Comparison of ENCODE assay signal across 8 cellular contexts in the genomic region with DNA sequence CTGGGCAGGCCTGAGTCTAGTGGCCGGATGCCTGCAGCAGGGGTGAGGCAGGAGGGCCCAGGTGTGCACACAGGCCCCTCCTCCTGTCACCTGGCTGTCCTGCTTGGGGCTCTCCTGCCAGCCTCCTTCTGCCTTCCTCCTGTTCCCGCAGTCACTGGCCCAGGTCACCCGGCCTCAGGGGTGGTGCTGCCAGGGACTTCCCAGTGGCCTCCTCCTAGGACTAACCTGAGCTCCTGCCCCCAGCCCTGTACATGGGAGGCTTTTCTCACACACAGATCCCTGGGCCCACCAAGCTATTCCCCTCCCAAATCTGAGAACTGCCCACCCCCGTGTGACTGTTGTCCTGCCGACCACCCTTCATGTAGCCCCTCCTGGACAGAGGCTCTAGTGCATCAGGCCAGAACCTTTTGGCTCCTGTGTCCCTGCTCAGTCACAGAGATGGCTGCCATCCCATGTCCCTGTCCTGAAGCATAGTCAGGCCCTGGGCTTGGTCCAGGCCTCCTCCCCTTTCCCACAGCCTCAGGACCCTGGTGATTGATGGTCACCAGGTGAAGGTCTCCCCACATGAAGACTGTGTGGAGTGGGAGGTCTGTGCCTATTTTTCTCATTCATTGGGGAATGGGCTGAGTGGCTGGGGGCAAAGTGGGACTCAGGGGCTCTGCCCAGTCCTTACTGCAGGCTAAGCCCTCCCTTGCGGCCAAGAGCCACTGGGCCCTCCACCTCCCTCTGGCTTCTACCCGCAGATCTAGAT. TPM values are rescaled to one million over a fixed set of nuclear protein-coding genes. Genes with fewer than 3 reads are reported as not detected.
DNase-seq lines count a peak whose midpoint lies in the region; ATAC-seq and TF ChIP-seq lines count a peak whose summit lies in the region.

No MANE protein-coding gene starts in this region.

- no peaks in the 10 kb centered on the region for H3K79me2 ChIP-seq in KMS-11 (ENCODE audit: insufficient read depth, low read depth)
- H3K79me2 ChIP-seq in neural progenitor cell (ENCODE audit: low read depth), result no peaks in the 10 kb centered on the region

- no peak overlapping the region for H3K27ac Mint-ChIP-seq in CD8-positive, alpha-beta T cell
- H3K27ac Mint-ChIP-seq in neural progenitor cell, result no peak overlapping the region

- peaks cover 25% of the 10 kb centered on the region for H3K4me1 Mint-ChIP-seq in CD8-positive, alpha-beta T cell (ENCODE audit: low read depth)
- H3K4me1 Mint-ChIP-seq in neural progenitor cell, result peaks cover 18% of the 10 kb centered on the region

- H4K20me1 ChIP-seq in KMS-11 (ENCODE audit: insufficient read depth) (no peaks in the 10 kb centered on the region), neural progenitor cell (ENCODE audit: low read depth) (peaks cover 17% of the 10 kb centered on the region)

- POLR2A ChIA-PET in CD8-positive, alpha-beta T cell (lab: Charles Lee), result no interaction called here

- peak overlapping the region; percentile 95 for H2AFZ ChIP-seq in KMS-11 (ENCODE audit: low read depth)
- peak overlapping the region; percentile 86 for H2AFZ ChIP-seq in neural progenitor cell (replicated peaks)

- H3K27me3 ChIP-seq in CD8-positive, alpha-beta T cell (ENCODE audit: insufficient read depth, low read length), result peaks cover 44% of the 10 kb centered on the region
- peaks cover 1% of the 10 kb centered on the region; the same call in 1 of the 2 replicates for H3K27me3 ChIP-seq in KMS-11 (ENCODE audit: insufficient read depth, low read depth)
- H3K27me3 ChIP-seq in neural progenitor cell, result peaks cover 100% of the 10 kb centered on the region

- H3K4me3 Mint-ChIP-seq in CD8-positive, alpha-beta T cell, result peak overlapping the region; percentile 92
- peak overlapping the region; percentile 86 for H3K4me3 Mint-ChIP-seq in neural progenitor cell

- peak overlapping the region; percentile 74 for H3K4me3 ChIP-seq in CD8-positive, alpha-beta T cell (ENCODE audit: low read depth, low read length)
- H3K4me3 ChIP-seq in KMS-11 (IDR thresholded peaks at IDR 0.05; ENCODE audit: insufficient read depth, low read depth, low read length), result peak overlapping the region; percentile 59
- peak overlapping the region; percentile 68 for H3K4me3 ChIP-seq in coronary artery
- H3K4me3 ChIP-seq in neural progenitor cell, result peak overlapping the region; percentile 65

- TF ChIP-seq CTCF in CD8-positive, alpha-beta T cell (IDR thresholded peaks at IDR 0.05), result no peak
- TF ChIP-seq CTCF in KMS-11 (conservative IDR thresholded peaks at IDR 0.05; ENCODE audit: low read depth, low read length), result no peak
- TF ChIP-seq CTCF in coronary artery (IDR thresholded peaks at IDR 0.05), result no peak
- TF ChIP-seq CTCF in neural progenitor cell (IDR thresholded peaks at IDR 0.05), result no peak

- peak in 1 of 7 experiments; percentile 40 for DNase-seq in CD8-positive, alpha-beta T cell
- DNase-seq in coronary artery (ENCODE audit: low spot score) (peak; percentile 70), neural progenitor cell (ENCODE audit: low spot score) (no peak), iPS-NIHi11 (ENCODE audit: low spot score) (no peak), UCSD-AML1 (lab: John Stamatoyannopoulos, UW; ENCODE audit: unreplicated experiment) (no peak), NAMALWA (ENCODE audit: low spot score) (no peak)

- intact Hi-C loops in CD8-positive, alpha-beta T cell (cut with DNase I, micrococcal nuclease), result loop anchor here (1.0 to 2.0 kb wide), 2 partner anchors 21 to 42 kb away; no protein-coding TSS in a partner anchor

- H3F3A ChIP-seq in neural progenitor cell (ENCODE audit: low read depth), result no peaks in the 10 kb centered on the region

- ATAC-seq in CD8-positive, alpha-beta T cell, result no peak
- no peak for ATAC-seq in HG03439 (IDR thresholded peaks at IDR 0.05; ENCODE audit: unreplicated experiment)

- H3K4me1 ChIP-seq in CD8-positive, alpha-beta T cell (ENCODE audit: insufficient read depth, low read length), result peaks cover 25% of the 10 kb centered on the region
- H3K4me1 ChIP-seq in KMS-11 (ENCODE audit: low read depth, poor library complexity, severe bottlenecking) (peaks cover 7% of the 10 kb centered on the region), neural progenitor cell (peaks cover 3% of the 10 kb centered on the region)

- H3K9me3 Mint-ChIP-seq in CD8-positive, alpha-beta T cell, result no peaks in the 10 kb centered on the region
- H3K9me3 Mint-ChIP-seq in neural progenitor cell, result peaks cover 6% of the 10 kb centered on the region

- no peak overlapping the region for H3K27ac ChIP-seq in CD8-positive, alpha-beta T cell (ENCODE audit: low read depth, low read length)
- no peak overlapping the region for H3K27ac ChIP-seq in KMS-11
- H3K27ac ChIP-seq in coronary artery, result no peak overlapping the region
- H3K27ac ChIP-seq in neural progenitor cell, result no peak overlapping the region

- no peaks in the 10 kb centered on the region for H3K9me3 ChIP-seq in CD8-positive, alpha-beta T cell (ENCODE audit: low read length)
- no peaks in the 10 kb centered on the region for H3K9me3 ChIP-seq in neural progenitor cell (ENCODE audit: low read depth)

- no peaks in the 10 kb centered on the region for H3K36me3 ChIP-seq in CD8-positive, alpha-beta T cell (ENCODE audit: insufficient read depth, low read length)
- H3K36me3 ChIP-seq in KMS-11 (ENCODE audit: insufficient read depth), result no peaks in the 10 kb centered on the region
- H3K36me3 ChIP-seq in neural progenitor cell, result no peaks in the 10 kb centered on the region

- no peaks in the 10 kb centered on the region for H3K36me3 Mint-ChIP-seq in CD8-positive, alpha-beta T cell
- H3K36me3 Mint-ChIP-seq in neural progenitor cell, result no peaks in the 10 kb centered on the region

- CTCF ChIA-PET in CD8-positive, alpha-beta T cell (lab: Charles Lee), result interaction anchor here (1.5 to 3.4 kb wide), 3 partner anchors 15 to 45 kb away, joined by 3 to 15 read pairs (median 6); no protein-coding TSS in a partner anchor

- peaks cover 82% of the 10 kb centered on the region for H3K27me3 Mint-ChIP-seq in CD8-positive, alpha-beta T cell (ENCODE audit: low read depth)
- peaks cover 80% of the 10 kb centered on the region for H3K27me3 Mint-ChIP-seq in neural progenitor cell (ENCODE audit: insufficient read depth, low read depth)

- peak overlapping the region; percentile 51; the same call in 1 of the 2 replicates for H3K4me2 ChIP-seq in KMS-11
- H3K4me2 ChIP-seq in neural progenitor cell, result peak overlapping the region; percentile 92

- H3K9ac ChIP-seq in KMS-11 (peak overlapping the region; percentile 46; the same call in 1 of the 2 replicates), neural progenitor cell (no peak overlapping the region)

RNA-seq across cellular contexts. Expression of a gene that starts 1.1 kb away (rescaled TPM):
- under 1 TPM; 0.28 to 0.41 TPM for total RNA-seq in CD8-positive, alpha-beta T cell
- 0.11 and 0.40 TPM in 2 replicates for total RNA-seq in neural progenitor cell (ENCODE audit: low replicate concordance)

RNA-seq across cellular contexts. Expression of a gene that starts 20.8 kb away (rescaled TPM):
- 1 to 10 TPM; 7.2 to 9.7 TPM for total RNA-seq in CD8-positive, alpha-beta T cell
- not detected in 2 replicates for total RNA-seq in neural progenitor cell (ENCODE audit: low replicate concordance)

RNA-seq across cellular contexts. Expression of a gene that starts 39.7 kb away (rescaled TPM):
- total RNA-seq in CD8-positive, alpha-beta T cell, result not detected
- not detected in 2 replicates for total RNA-seq in neural progenitor cell (ENCODE audit: low replicate concordance)
